Comparison of ENCODE assay signal across 10 cellular contexts in the genomic region with DNA sequence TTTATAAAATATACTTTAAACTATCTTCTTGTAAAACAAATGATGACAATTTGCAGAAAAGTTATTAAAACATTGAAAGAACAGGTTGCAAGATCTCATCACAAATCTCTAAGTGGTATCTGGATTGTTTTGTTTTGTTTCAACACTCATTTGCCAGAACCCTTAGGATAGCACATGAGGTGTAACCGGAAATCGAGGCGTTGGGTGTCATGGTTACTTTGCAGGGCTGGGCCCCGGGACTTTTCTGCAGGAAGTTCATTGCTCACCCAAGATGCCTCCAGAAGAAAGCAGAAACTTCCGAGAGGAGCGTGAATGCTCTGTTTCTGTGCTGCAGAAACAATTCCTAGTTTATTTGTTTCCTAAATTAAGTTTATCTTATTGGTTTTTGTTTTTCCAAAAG. TPM values are rescaled to one million over a fixed set of nuclear protein-coding genes. Genes with fewer than 3 reads are reported as not detected.
DNase-seq lines count a peak whose midpoint lies in the region; ATAC-seq lines count a peak whose summit lies in the region.
"Had no signal": no experiment of that assay in that cellular context is flagged by ENCODE, and none has a peak within 500 bp of the region (broad histone marks: within the 10 kb centered on the region; RNA-seq: fewer than 3 reads in every experiment).

No MANE protein-coding gene starts in this region.

- H3K27me3 ChIP-seq in GM23248 (replicated peaks; ENCODE audit: insufficient read depth) (no peaks in the 10 kb centered on the region), right cardiac atrium (ENCODE audit: control insufficient read depth, insufficient read depth) (no peaks in the 10 kb centered on the region)

- H3K9me3 Mint-ChIP-seq in activated CD4-positive, alpha-beta memory T cell treated with anti-CD3 and anti-CD28 coated beads for 36 hours = no peaks in the 10 kb centered on the region
- H3K9me3 Mint-ChIP-seq: naive B cell had no signal

- H3K4me1 ChIP-seq in GM23248 (ENCODE audit: insufficient read depth) (peaks cover 20% of the 10 kb centered on the region), right cardiac atrium (ENCODE audit: control insufficient read depth, insufficient read depth, low read length) (no peaks in the 10 kb centered on the region)

- POLR2A ChIA-PET in activated CD4-positive, alpha-beta memory T cell treated with anti-CD3 and anti-CD28 coated beads for 36 hours (lab: Charles Lee) = no interaction called here

- H3K4me3 Mint-ChIP-seq in activated CD4-positive, alpha-beta memory T cell treated with anti-CD3 and anti-CD28 coated beads for 36 hours = no peak overlapping the region

- DNase-seq in A172 (ENCODE audit: low spot score) = peak; percentile 43
- peak; percentile 55 for DNase-seq in GM23248
- peak; percentile 56 for DNase-seq in activated CD4-positive, alpha-beta memory T cell treated with anti-CD3 and anti-CD28 coated beads for 36 hours
- peak; percentile 48 to 72 (median 68) for DNase-seq in right cardiac atrium
- DNase-seq in activated gamma-delta T cell treated with Interleukin-2 at 50 U/mL for 16 hours = no peak
- DNase-seq in NCI-H146 treated with DMSO at 0.1 percent for 48 hours (lab: John Stamatoyannopoulos, UW; ENCODE audit: unreplicated experiment) = no peak
- no peak for DNase-seq in stimulated activated CD4-positive, alpha-beta T cell treated with anti-CD3 and anti-CD28 coated beads, Interleukin-4, amount 100 ng/mL, for 1 hour
- DNase-seq: naive B cell, NCI-H146 had no signal

- WGBS in GM23248 (ENCODE audit: low coverage in 1 of 2, low lambda C conversion rate in 2 of 2, missing lambda C conversion rate in 2 of 2), 2 experiments = 21 to 22% methylated on average over 6 of the region's 6 CpGs
- 33% methylated on average over 6 of the region's 6 CpGs for WGBS in right cardiac atrium

- ATAC-seq in right cardiac atrium (peak in 1 of 2 donors; percentile 47), GM21723 (IDR thresholded peaks at IDR 0.05; ENCODE audit: unreplicated experiment) (no peak)

- CTCF ChIA-PET in activated CD4-positive, alpha-beta memory T cell treated with anti-CD3 and anti-CD28 coated beads for 36 hours (lab: Charles Lee) = interaction anchor here (1.0 kb wide), 1 partner anchor 14 kb away, joined by 3 read pairs; no protein-coding TSS in a partner anchor

- H3K4me3 ChIP-seq in GM23248 (no peak overlapping the region), right cardiac atrium (ENCODE audit: low read length) (no peak overlapping the region)

- H3K27me3 Mint-ChIP-seq in activated CD4-positive, alpha-beta memory T cell treated with anti-CD3 and anti-CD28 coated beads for 36 hours = no peaks in the 10 kb centered on the region

- H3K4me1 Mint-ChIP-seq in activated CD4-positive, alpha-beta memory T cell treated with anti-CD3 and anti-CD28 coated beads for 36 hours (ENCODE audit: low read depth) = peaks cover 34% of the 10 kb centered on the region

- H3K9me2 ChIP-seq in GM23248 (ENCODE audit: insufficient read depth) = no peaks in the 10 kb centered on the region

- H3K27ac ChIP-seq in GM23248 (no peak overlapping the region), right cardiac atrium (ENCODE audit: low read length) (no peak overlapping the region)

- peaks cover 21% of the 10 kb centered on the region for H3F3A ChIP-seq in GM23248 (ENCODE audit: insufficient read depth)

- no peaks in the 10 kb centered on the region for H3K79me2 ChIP-seq in GM23248 (ENCODE audit: insufficient read depth)

- no peaks in the 10 kb centered on the region for H3K9me3 ChIP-seq in GM23248 (ENCODE audit: low read depth)
- H3K9me3 ChIP-seq in right cardiac atrium (ENCODE audit: control insufficient read depth, low read length) = no peaks in the 10 kb centered on the region

- H3K36me3 ChIP-seq in GM23248 (ENCODE audit: low read depth) = no peaks in the 10 kb centered on the region

- H3K4me2 ChIP-seq in GM23248 (ENCODE audit: unreplicated experiment) = peak overlapping the region; percentile 8

- H3K9ac ChIP-seq in GM23248 = no peak overlapping the region

- H4K20me1 ChIP-seq in GM23248 (ENCODE audit: insufficient read depth) = no peaks in the 10 kb centered on the region

- no peak overlapping the region for H3K27ac Mint-ChIP-seq in activated CD4-positive, alpha-beta memory T cell treated with anti-CD3 and anti-CD28 coated beads for 36 hours

- in situ Hi-C loops in GM23248 (cut with MboI) = no loop called here

- H2AFZ ChIP-seq in GM23248 = no peak overlapping the region

- H3K36me3 Mint-ChIP-seq in activated CD4-positive, alpha-beta memory T cell treated with anti-CD3 and anti-CD28 coated beads for 36 hours = peaks cover 2% of the 10 kb centered on the region
- H3K36me3 Mint-ChIP-seq: naive B cell had no signal

- intact Hi-C loops in activated CD4-positive, alpha-beta memory T cell treated with anti-CD3 and anti-CD28 coated beads for 36 hours (cut with micrococcal nuclease) = loop anchor here (10.0 kb wide), 1 partner anchor 654 kb away; a partner anchor contains a TSS
- intact Hi-C loops in right cardiac atrium (cut with DNase I) = no loop called here

RNA-seq across cellular contexts. Expression of a gene that starts 2.5 kb away (rescaled TPM):
- total RNA-seq in A172 (2014; rRNA removed; shearing (Covaris generic)) = 5.0 and 5.2 TPM in 2 replicates
- 1.2 and 2.0 TPM in 2 replicates for total RNA-seq in GM23248 (2014; rRNA removed; shearing (Covaris generic))
- polyA plus RNA-seq in GM23248 (2016; fragmentation: Nextera tagmentation; extraction: Ambion mirVana) (0.29 and 0.43 TPM in 2 replicates), right cardiac atrium (2.3 TPM)
- total RNA-seq in activated CD4-positive, alpha-beta memory T cell treated with anti-CD3 and anti-CD28 coated beads for 36 hours = 1 to 10 TPM; 2.8 to 3.9 TPM
- 1 to 10 TPM; 4.5 to 7.4 (median 5.2) TPM for total RNA-seq in right cardiac atrium

Comparison
In these comparisons a context has a peak if more than half of its experiments do, and no peak if none do; other contexts are left out.
1. DNase-seq: peak in A172 (single experiment), GM23248 (single experiment), activated CD4-positive, alpha-beta memory T cell treated with anti-CD3 and anti-CD28 coated beads for 36 hours (single experiment) and right cardiac atrium (3 of 3); none in activated gamma-delta T cell treated with Interleukin-2 at 50 U/mL for 16 hours (single experiment), NCI-H146 treated with DMSO at 0.1 percent for 48 hours (single experiment) and stimulated activated CD4-positive, alpha-beta T cell treated with anti-CD3 and anti-CD28 coated beads, Interleukin-4, amount 100 ng/mL, for 1 hour (single experiment).